Comparison of ENCODE assay signal across 10 cellular contexts in genomic region chr11:12768731-12769673, GRCh38.
DNase-seq lines count a peak whose midpoint lies in the region; ATAC-seq, FAIRE-seq and TF ChIP-seq lines count a peak whose summit lies in the region.
"Had no signal": no experiment of that assay in that cellular context is flagged by ENCODE, and none has a peak within 500 bp of the region (broad histone marks: within the 10 kb centered on the region; RNA-seq: fewer than 3 reads in every experiment).

No MANE protein-coding gene starts in this region.

- intact Hi-C loops in right cardiac atrium (cut with DNase I): no loop called here
- intact Hi-C loops in left ventricle myocardium inferior (cut with micrococcal nuclease): no loop called here
- intact Hi-C loops in spleen (cut with DNase I; ENCODE audit: low total_unique reads): no loop called here
- intact Hi-C loops in left ventricle myocardium superior (cut with micrococcal nuclease): no loop called here

- H3K9ac ChIP-seq in astrocyte (ENCODE audit: low read length) (peak overlapping the region; percentile 68), subcutaneous abdominal adipose tissue (ENCODE audit: low read length in 5 of 5) (peak overlapping the region in 3 of 5 donors; percentile 34 to 54 (median 41))

- H3K4me3 Mint-ChIP-seq in astrocyte (ENCODE audit: unreplicated experiment) (peak overlapping the region; percentile 18), T-helper 17 cell (no peak overlapping the region)

- H3K27ac ChIP-seq in right cardiac atrium (ENCODE audit: low read length): peak overlapping the region; percentile 17
- H3K27ac ChIP-seq in left ventricle myocardium inferior (replicated peaks): no peak overlapping the region
- peak overlapping the region; percentile 72 for H3K27ac ChIP-seq in astrocyte (ENCODE audit: low read depth, low read length)
- H3K27ac ChIP-seq in subcutaneous abdominal adipose tissue (ENCODE audit: low read depth, low read length): peak overlapping the region; percentile 70
- no peak overlapping the region for H3K27ac ChIP-seq in spleen
- H3K27ac ChIP-seq: ascending aorta had no signal

- TF ChIP-seq POLR2A in spleen (IDR thresholded peaks at IDR 0.05): no peak

- peaks cover 95% of the 10 kb centered on the region for H3K79me2 ChIP-seq in astrocyte (ENCODE audit: insufficient read depth, low read length)

- H3K4me2 ChIP-seq in astrocyte (ENCODE audit: low read length): peak overlapping the region; percentile 73

- H2AFZ ChIP-seq in astrocyte (ENCODE audit: low read depth, low read length): no peak overlapping the region

- peaks cover 12% of the 10 kb centered on the region for H3K36me3 ChIP-seq in left ventricle myocardium inferior
- H3K36me3 ChIP-seq in astrocyte (ENCODE audit: insufficient read depth, low read length): peaks cover 15% of the 10 kb centered on the region
- peaks cover 10 to 21% (median 18%) of the 10 kb centered on the region in 5 donors for H3K36me3 ChIP-seq in subcutaneous abdominal adipose tissue (ENCODE audit: control insufficient read depth in 5 of 5, insufficient read depth in 5 of 5, low read length in 5 of 5)
- H3K36me3 ChIP-seq in spleen: peaks cover 0 to 14% (median 0%) of the 10 kb centered on the region in 6 donors

- H3K4me1 ChIP-seq in right cardiac atrium (ENCODE audit: control insufficient read depth, insufficient read depth, low read length) (peaks cover 19% of the 10 kb centered on the region), left ventricle myocardium inferior (peaks cover 93% of the 10 kb centered on the region), astrocyte (ENCODE audit: insufficient read depth, low read length) (peaks cover 46% of the 10 kb centered on the region), subcutaneous abdominal adipose tissue (ENCODE audit: control insufficient read depth in 5 of 5, insufficient read depth in 5 of 5, low read length in 5 of 5) (peaks cover 8 to 54% (median 43%) of the 10 kb centered on the region in 5 donors), spleen (peaks cover 0 to 11% (median 0%) of the 10 kb centered on the region in 6 donors)

- H3K9me3 ChIP-seq in right cardiac atrium (ENCODE audit: control insufficient read depth, low read length) (no peaks in the 10 kb centered on the region), left ventricle myocardium inferior (replicated peaks) (no peaks in the 10 kb centered on the region), astrocyte (ENCODE audit: insufficient read depth, low read depth, low read length) (no peaks in the 10 kb centered on the region), subcutaneous abdominal adipose tissue (ENCODE audit: control insufficient read depth in 5 of 5, low read length in 5 of 5) (no peaks in the 10 kb centered on the region), T-helper 17 cell (ENCODE audit: control insufficient read depth, low read length, poor library complexity, severe bottlenecking) (no peaks in the 10 kb centered on the region), spleen (no peaks in the 10 kb centered on the region)
- H3K9me3 ChIP-seq: ascending aorta had no signal

- H3K27ac Mint-ChIP-seq in astrocyte (ENCODE audit: unreplicated experiment) (peak overlapping the region; percentile 54), T-helper 17 cell (no peak overlapping the region)

- H3K36me3 Mint-ChIP-seq in astrocyte (ENCODE audit: low read depth, unreplicated experiment) (peaks cover 10% of the 10 kb centered on the region), T-helper 17 cell (ENCODE audit: low read depth) (no peaks in the 10 kb centered on the region)

- ATAC-seq in right cardiac atrium (no peak), HG03060 (IDR thresholded peaks at IDR 0.05; ENCODE audit: low read depth, unreplicated experiment) (peak; percentile 48), T-helper 17 cell (no peak), left ventricle myocardium superior (no peak)

- TF ChIP-seq CTCF in left ventricle myocardium inferior (IDR thresholded peaks at IDR 0.05; ENCODE audit: borderline replicate concordance) (no peak), astrocyte (IDR thresholded peaks at IDR 0.05; ENCODE audit: insufficient read depth, low read depth, low read length) (no peak), spleen (IDR thresholded peaks at IDR 0.05 in 8 of 11, conservative IDR thresholded peaks at IDR 0.05 in 3 of 11) (no peak)

- H3K27me3 ChIP-seq in right cardiac atrium (ENCODE audit: control insufficient read depth, insufficient read depth): no peaks in the 10 kb centered on the region
- no peaks in the 10 kb centered on the region for H3K27me3 ChIP-seq in left ventricle myocardium inferior (ENCODE audit: low read depth)
- H3K27me3 ChIP-seq in astrocyte (ENCODE audit: insufficient read depth, low read length): no peaks in the 10 kb centered on the region
- H3K27me3 ChIP-seq in subcutaneous abdominal adipose tissue (ENCODE audit: control insufficient read depth in 5 of 5, insufficient read depth in 4 of 5, low read length in 5 of 5): no peaks in the 10 kb centered on the region
- H3K27me3 ChIP-seq in spleen (replicated peaks in 1 of 7): no peaks in the 10 kb centered on the region
- H3K27me3 ChIP-seq: ascending aorta had no signal

- DNase-seq in right cardiac atrium (no peak), left ventricle myocardium inferior (no peak), astrocyte (ENCODE audit: low read depth) (no peak), T-helper 17 cell (no peak), spleen (no peak), left ventricle myocardium superior (no peak)
- DNase-seq: kidney had no signal

- H3K9me3 Mint-ChIP-seq in astrocyte (ENCODE audit: unreplicated experiment): peaks cover 2% of the 10 kb centered on the region

- H4K20me1 ChIP-seq in astrocyte (ENCODE audit: insufficient read depth, low read length): peaks cover 45% of the 10 kb centered on the region

- WGBS in right cardiac atrium: 80% methylated on average over 7 of the region's 7 CpGs
- WGBS in spleen, 5 donors: 71 to 77% (median 74%) methylated on average over 7 of the region's 7 CpGs

- H3K4me1 Mint-ChIP-seq in astrocyte (ENCODE audit: low read depth, unreplicated experiment) (peaks cover 54% of the 10 kb centered on the region), T-helper 17 cell (peaks cover 3% of the 10 kb centered on the region)

- no peak for FAIRE-seq in astrocyte (lab: Jason Lieb, UNC)
- FAIRE-seq: kidney had no signal

- H3K4me3 ChIP-seq in right cardiac atrium (ENCODE audit: low read length) (no peak overlapping the region), left ventricle myocardium inferior (no peak overlapping the region), astrocyte (ENCODE audit: insufficient read depth, low read depth, low read length) (no peak overlapping the region), subcutaneous abdominal adipose tissue (ENCODE audit: low read depth in 1 of 5, low read length in 5 of 5) (no peak overlapping the region), spleen (no peak overlapping the region)
- H3K4me3 ChIP-seq: ascending aorta had no signal

- H3K27me3 Mint-ChIP-seq in astrocyte (ENCODE audit: low read depth, unreplicated experiment) (no peaks in the 10 kb centered on the region), T-helper 17 cell (peaks cover 25% of the 10 kb centered on the region)

Comparison
In these comparisons a context has a peak if more than half of its experiments do, and no peak if none do; other contexts are left out.
1. H3K27ac ChIP-seq: peak in right cardiac atrium (single experiment), astrocyte (single experiment) and subcutaneous abdominal adipose tissue (single experiment); none in left ventricle myocardium inferior (single experiment) and spleen (0 of 8).